In genomic region chr2:142878061-142878741, GRCh38 we compare ENCODE assay signal across 1 cellular context.
TF ChIP-seq lines count a peak whose summit lies in the region.

No MANE protein-coding gene starts in this region.

TF ChIP-seq in A549, 52 proteins besides CTCF, POLR2A, EP300 and RAD21 (continued from another document):
- TF ChIP-seq PHF8 (IDR thresholded peaks at IDR 0.05; ENCODE audit: borderline replicate concordance, low read depth) (no peak), EHMT2 (IDR thresholded peaks at IDR 0.05; ENCODE audit: low read depth) (no peak), SMC3 (IDR thresholded peaks at IDR 0.05) (no peak), TP53 (CRISPR knock-in tag; IDR thresholded peaks at IDR 0.05) (0 out of 2 replicates have a peak, but pooled peaks have one; percentile 10), ZC3H11A (IDR thresholded peaks at IDR 0.05) (no peak), CHD4 (IDR thresholded peaks at IDR 0.05; ENCODE audit: borderline replicate concordance) (no peak), EHF (CRISPR knock-in tag; IDR thresholded peaks at IDR 0.05) (peak; percentile 42; the same call in 1 of the 2 replicates), HOXB13 (CRISPR knock-in tag; IDR thresholded peaks at IDR 0.05; ENCODE audit: low read depth) (no peak), SREBF2 (IDR thresholded peaks at IDR 0.05) (no peak), JUN (IDR thresholded peaks at IDR 0.05) (no peak), MAFK (IDR thresholded peaks at IDR 0.05; ENCODE audit: partially characterized antibody) (no peak), RCOR1 (IDR thresholded peaks at IDR 0.05; ENCODE audit: low read depth, low read length) (no peak), NFE2L2 (conservative IDR thresholded peaks at IDR 0.05; ENCODE audit: low read length) (no peak), MYC (IDR thresholded peaks at IDR 0.05; ENCODE audit: borderline replicate concordance, low read length) (no peak), CBX8 (IDR thresholded peaks at IDR 0.05) (no peak), RFX5 (IDR thresholded peaks at IDR 0.05) (no peak), MAZ (IDR thresholded peaks at IDR 0.05; ENCODE audit: borderline replicate concordance, low read depth, low read length) (no peak), ZSCAN20 (CRISPR knock-in tag; IDR thresholded peaks at IDR 0.05) (no peak), BHLHE40 (IDR thresholded peaks at IDR 0.05; ENCODE audit: low read depth, low read length) (no peak), CHD2 (IDR thresholded peaks at IDR 0.05; ENCODE audit: low read length, partially characterized antibody) (no peak), HEYL (CRISPR knock-in tag; IDR thresholded peaks at IDR 0.05) (no peak), RARB (CRISPR knock-in tag; IDR thresholded peaks at IDR 0.05) (peak; percentile 63; the same call in 1 of the 2 replicates), HDAC2 (IDR thresholded peaks at IDR 0.05) (no peak), HOXB5 (CRISPR knock-in tag; IDR thresholded peaks at IDR 0.05) (no peak), KDM1A (IDR thresholded peaks at IDR 0.05; ENCODE audit: low read depth) (no peak), HOXA7 (CRISPR knock-in tag; IDR thresholded peaks at IDR 0.05) (0 out of 2 replicates have a peak, but pooled peaks have one; percentile 83), CBX2 (IDR thresholded peaks at IDR 0.05; ENCODE audit: borderline replicate concordance, low read depth) (no peak), RNF2 (IDR thresholded peaks at IDR 0.05; ENCODE audit: borderline replicate concordance, low read depth) (no peak), ATOH8 (CRISPR knock-in tag; IDR thresholded peaks at IDR 0.05; ENCODE audit: low read depth) (no peak; the same call in 1 of the 2 replicates), POLR2AphosphoS2 (conservative IDR thresholded peaks at IDR 0.05; ENCODE audit: low read length) (no peak)
- TF ChIP-seq, protein P1, sequence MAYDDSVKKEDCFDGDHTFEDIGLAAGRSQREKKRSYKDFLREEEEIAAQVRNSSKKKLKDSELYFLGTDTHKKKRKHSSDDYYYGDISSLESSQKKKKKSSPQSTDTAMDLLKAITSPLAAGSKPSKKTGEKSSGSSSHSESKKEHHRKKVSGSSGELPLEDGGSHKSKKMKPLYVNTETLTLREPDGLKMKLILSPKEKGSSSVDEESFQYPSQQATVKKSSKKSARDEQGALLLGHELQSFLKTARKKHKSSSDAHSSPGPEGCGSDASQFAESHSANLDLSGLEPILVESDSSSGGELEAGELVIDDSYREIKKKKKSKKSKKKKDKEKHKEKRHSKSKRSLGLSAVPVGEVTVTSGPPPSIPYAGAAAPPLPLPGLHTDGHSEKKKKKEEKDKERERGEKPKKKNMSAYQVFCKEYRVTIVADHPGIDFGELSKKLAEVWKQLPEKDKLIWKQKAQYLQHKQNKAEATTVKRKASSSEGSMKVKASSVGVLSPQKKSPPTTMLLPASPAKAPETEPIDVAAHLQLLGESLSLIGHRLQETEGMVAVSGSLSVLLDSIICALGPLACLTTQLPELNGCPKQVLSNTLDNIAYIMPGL (CRISPR knock-in tag; IDR thresholded peaks at IDR 0.05; ENCODE audit: borderline replicate concordance), result 0 out of 2 replicates have a peak, but pooled peaks have one; percentile 17
- TF ChIP-seq, protein P2, sequence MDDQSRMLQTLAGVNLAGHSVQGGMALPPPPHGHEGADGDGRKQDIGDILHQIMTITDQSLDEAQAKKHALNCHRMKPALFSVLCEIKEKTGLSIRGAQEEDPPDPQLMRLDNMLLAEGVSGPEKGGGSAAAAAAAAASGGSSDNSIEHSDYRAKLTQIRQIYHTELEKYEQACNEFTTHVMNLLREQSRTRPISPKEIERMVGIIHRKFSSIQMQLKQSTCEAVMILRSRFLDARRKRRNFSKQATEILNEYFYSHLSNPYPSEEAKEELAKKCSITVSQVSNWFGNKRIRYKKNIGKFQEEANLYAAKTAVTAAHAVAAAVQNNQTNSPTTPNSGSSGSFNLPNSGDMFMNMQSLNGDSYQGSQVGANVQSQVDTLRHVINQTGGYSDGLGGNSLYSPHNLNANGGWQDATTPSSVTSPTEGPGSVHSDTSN (IDR thresholded peaks at IDR 0.05), result no peak
TF ChIP-seq in A549: peak in this region for 7.
